In genomic region chr21:45253180-45253579, GRCh38 we compare ENCODE assay signal across 21 cellular contexts. TPM values are rescaled to one million over a fixed set of nuclear protein-coding genes. Genes with fewer than 3 reads are reported as not detected.
DNase-seq lines count a peak whose midpoint lies in the region; ATAC-seq and TF ChIP-seq lines count a peak whose summit lies in the region.
"Had no signal": no experiment of that assay in that cellular context is flagged by ENCODE, and none has a peak within 500 bp of the region (broad histone marks: within the 10 kb centered on the region; RNA-seq: fewer than 3 reads in every experiment).

No MANE protein-coding gene starts in this region.

- POLR2A ChIA-PET in IMR-90 (lab: Charles Lee; ENCODE audit: unreplicated experiment), result no interaction called here

- H3K9me1 ChIP-seq in IMR-90 (ENCODE audit: insufficient read depth, low read length), result no peaks in the 10 kb centered on the region

- no peak; the same call in 1 of the 2 replicates for TF ChIP-seq RAD21 in IMR-90 (IDR thresholded peaks at IDR 0.05; ENCODE audit: low read length)

- H4K8ac ChIP-seq in IMR-90 (ENCODE audit: low read depth in 2 of 2, low read length in 2 of 2), result no peak overlapping the region
- no peak overlapping the region for H4K8ac ChIP-seq in mesendoderm (ENCODE audit: low read depth, low read length)

- H3K18ac ChIP-seq in IMR-90 (ENCODE audit: low read depth, low read length) (no peak overlapping the region), mesendoderm (ENCODE audit: low read length) (no peak overlapping the region)

- peak; percentile 43 for ATAC-seq in IMR-90 (ENCODE audit: low read depth)
- no peak for ATAC-seq in GM21723 (IDR thresholded peaks at IDR 0.05; ENCODE audit: unreplicated experiment)
- no peak for ATAC-seq in GM18868 (IDR thresholded peaks at IDR 0.05; ENCODE audit: unreplicated experiment)
- ATAC-seq: lower lobe of right lung; stimulated activated naive CD8-positive, alpha-beta T cell treated with anti-CD3 and anti-CD28 coated beads, Interleukin-15, amount 100 ng/mL, for 72 hours had no signal

- H3K27ac ChIP-seq in IMR-90 (ENCODE audit: insufficient read depth, low read length) (no peak overlapping the region), brain microvascular endothelial cell (no peak overlapping the region), mesendoderm (ENCODE audit: low read depth, low read length) (no peak overlapping the region)
- H3K27ac ChIP-seq: lower lobe of right lung, neutrophil, SK-N-MC, skin epidermis had no signal

- H3K9me3 ChIP-seq in IMR-90 (ENCODE audit: control insufficient read depth, insufficient read depth, low read length), result peaks cover 12% of the 10 kb centered on the region
- H3K9me3 ChIP-seq: lower lobe of right lung, neutrophil had no signal

- in situ Hi-C loops in IMR-90 (cut with MboI; ENCODE audit: low sequenced_read_pairs), result no loop called here
- in situ Hi-C loops in brain microvascular endothelial cell (cut with HindIII; ENCODE audit: low pct_ligation_motif_present, low sequenced_read_pairs), result no loop called here

- peaks cover 6% of the 10 kb centered on the region for H3K4me1 ChIP-seq in IMR-90 (ENCODE audit: control insufficient read depth, insufficient read depth, low read length)
- peaks cover 1% of the 10 kb centered on the region for H3K4me1 ChIP-seq in mesendoderm (ENCODE audit: control insufficient read depth, low read depth, low read length)

- no peaks in the 10 kb centered on the region for H3K79me1 ChIP-seq in IMR-90 (ENCODE audit: low read depth in 1 of 2, low read length in 2 of 2)
- no peaks in the 10 kb centered on the region for H3K79me1 ChIP-seq in mesendoderm (ENCODE audit: low read length)

- H3K4me2 ChIP-seq in IMR-90 (ENCODE audit: low read depth, low read length), result no peak overlapping the region
- no peak overlapping the region for H3K4me2 ChIP-seq in mesendoderm (ENCODE audit: low read length)

- H3K4me3 ChIP-seq in IMR-90 (ENCODE audit: insufficient read depth, low read depth, low read length) (no peak overlapping the region), brain microvascular endothelial cell (ENCODE audit: low read depth, low read length) (no peak overlapping the region), mesendoderm (ENCODE audit: low read length) (no peak overlapping the region)
- H3K4me3 ChIP-seq: lower lobe of right lung, SK-N-MC, skin epidermis had no signal

- WGBS in IMR-90 (ENCODE audit: extremely low coverage in 2 of 2, insufficient read length in 1 of 2), 2 experiments, result 28% methylated on average over 4 of the region's 8 CpGs; no CpG with 5 or more reads in 1 of the 2 experiments
- no CpG with 5 or more reads among the region's 8 CpGs for WGBS in mesendoderm (ENCODE audit: extremely low coverage, insufficient coverage, low lambda C conversion rate)

- no peak overlapping the region for H2BK20ac ChIP-seq in IMR-90 (ENCODE audit: low read depth, low read length)

- H2BK15ac ChIP-seq in IMR-90 (ENCODE audit: low read depth, low read length), result no peak overlapping the region
- H2BK15ac ChIP-seq in mesendoderm (replicated peaks; ENCODE audit: low read depth), result no peak overlapping the region

- H2AK5ac ChIP-seq in IMR-90 (ENCODE audit: low read depth, low read length) (no peak overlapping the region), mesendoderm (ENCODE audit: low read length) (no peak overlapping the region)

- no peak overlapping the region for H3K9ac ChIP-seq in IMR-90 (ENCODE audit: low read depth, low read length)
- no peak overlapping the region for H3K9ac ChIP-seq in mesendoderm (ENCODE audit: low read length)

- no peak overlapping the region for H3K14ac ChIP-seq in IMR-90 (replicated peaks; ENCODE audit: low read depth, low read length)

- BruUV-seq in IMR-90 (replicated peaks; lab: Mats Ljungman, UMichigan), result no TSS peak

- CTCF ChIA-PET in IMR-90 (lab: Yijun Ruan, JAX), result no interaction called here

- no peak overlapping the region for H2BK5ac ChIP-seq in IMR-90 (ENCODE audit: low read depth, low read length, poor library complexity, severe bottlenecking)
- no peak overlapping the region for H2BK5ac ChIP-seq in mesendoderm (ENCODE audit: low read length)

- H3K23ac ChIP-seq in IMR-90 (ENCODE audit: low read depth, low read length) (no peak overlapping the region), mesendoderm (ENCODE audit: low read length) (no peak overlapping the region)

- intact Hi-C loops in IMR-90 (cut with micrococcal nuclease), result no loop called here

- TF ChIP-seq CTCF in IMR-90 (conservative IDR thresholded peaks at IDR 0.05; ENCODE audit: low read depth, low read length) (no peak), brain microvascular endothelial cell (IDR thresholded peaks at IDR 0.05; ENCODE audit: low read depth, low read length, missing control alignments) (no peak)

- DNase-seq in ELF-1 (ENCODE audit: low read depth, low spot score) (peak; percentile 37), IMR-90 (peak; percentile 39), brain microvascular endothelial cell (peak; percentile 40), mesendoderm (peak; percentile 25), superior temporal gyrus (ENCODE audit: extremely low spot score) (no peak), SW480 (ENCODE audit: low spot score) (no peak)
- DNase-seq: activated naive CD4-positive, alpha-beta T cell; caudate nucleus; CD4-positive, alpha-beta T cell; erythroblast; GDM1; GOT3; lower lobe of right lung; NCI-H2029; NCI-H774; stimulated activated naive CD8-positive, alpha-beta T cell treated with anti-CD3 and anti-CD28 coated beads, Interleukin-15, amount 100 ng/mL, for 72 hours had no signal

- dilution Hi-C loops in IMR-90 (cut with HindIII; ENCODE audit: low sequenced_read_pairs, unreplicated experiment), result no loop called here

- no peaks in the 10 kb centered on the region for H4K20me1 ChIP-seq in IMR-90 (ENCODE audit: insufficient read depth, low read length)

- no peak overlapping the region for H4K91ac ChIP-seq in IMR-90 (ENCODE audit: insufficient read depth, low read depth, low read length)

- H3K36me3 ChIP-seq in IMR-90 (ENCODE audit: control insufficient read depth, insufficient read depth, low read length), result no peaks in the 10 kb centered on the region
- no peaks in the 10 kb centered on the region for H3K36me3 ChIP-seq in brain microvascular endothelial cell (replicated peaks)
- no peaks in the 10 kb centered on the region for H3K36me3 ChIP-seq in mesendoderm (ENCODE audit: control insufficient read depth, insufficient read depth, low read length)
- H3K36me3 ChIP-seq: lower lobe of right lung, neutrophil had no signal

- TF ChIP-seq POLR2A in IMR-90 (IDR thresholded peaks at IDR 0.05; ENCODE audit: low read depth, low read length), result no peak

- H3K4ac ChIP-seq in IMR-90 (ENCODE audit: low read depth, low read length) (no peak overlapping the region), mesendoderm (ENCODE audit: low read depth, low read length) (no peak overlapping the region)

- no peak overlapping the region for H3K56ac ChIP-seq in IMR-90 (ENCODE audit: extremely low read depth, insufficient read depth, low read length)
- H3K56ac ChIP-seq in mesendoderm (ENCODE audit: low read length), result no peak overlapping the region

- H2AFZ ChIP-seq in IMR-90 (replicated peaks; ENCODE audit: low read length, poor library complexity), result peak overlapping the region; percentile 67

- no peaks in the 10 kb centered on the region for H3K79me2 ChIP-seq in mesendoderm (ENCODE audit: control insufficient read depth, insufficient read depth, low read length)

- H4K5ac ChIP-seq in IMR-90 (ENCODE audit: low read depth, low read length) (no peak overlapping the region), mesendoderm (ENCODE audit: low read length) (no peak overlapping the region)

- H2AK9ac ChIP-seq in IMR-90 (replicated peaks; ENCODE audit: low read depth, low read length, poor library complexity), result peak overlapping the region; percentile 23

- H2BK120ac ChIP-seq in IMR-90 (ENCODE audit: low read depth, low read length) (no peak overlapping the region), mesendoderm (ENCODE audit: low read depth, low read length) (no peak overlapping the region)

- H3K27me3 ChIP-seq in IMR-90 (ENCODE audit: control insufficient read depth, insufficient read depth, low read length), result peaks cover 30% of the 10 kb centered on the region
- peaks cover 4% of the 10 kb centered on the region for H3K27me3 ChIP-seq in brain microvascular endothelial cell (replicated peaks)
- H3K27me3 ChIP-seq in mesendoderm (ENCODE audit: insufficient read depth, low read length, poor library complexity), result no peaks in the 10 kb centered on the region

TF ChIP-seq in IMR-90, 13 proteins besides CTCF, POLR2A, EP300 and RAD21:
- no peak for TF ChIP-seq RCOR1 (IDR thresholded peaks at IDR 0.05; ENCODE audit: insufficient replicate concordance, low read length)
- TF ChIP-seq USF2 (IDR thresholded peaks at IDR 0.05; ENCODE audit: low read depth, low read length), result no peak
- no peak for TF ChIP-seq MAZ (IDR thresholded peaks at IDR 0.05; ENCODE audit: borderline replicate concordance, low read depth, low read length)
- no peak for TF ChIP-seq NFE2L2 (IDR thresholded peaks at IDR 0.05; ENCODE audit: low read depth, low read length)
- TF ChIP-seq ELK1 (IDR thresholded peaks at IDR 0.05; ENCODE audit: borderline replicate concordance, low read depth, low read length), result no peak
- no peak for TF ChIP-seq MAFK (IDR thresholded peaks at IDR 0.05; ENCODE audit: low read depth, low read length)
- TF ChIP-seq MXI1 (IDR thresholded peaks at IDR 0.05; ENCODE audit: borderline replicate concordance, low read depth, low read length), result no peak
- no peak; the same call in 1 of the 2 replicates for TF ChIP-seq FOS (IDR thresholded peaks at IDR 0.05; ENCODE audit: low read depth, low read length)

RNA-seq across cellular contexts. Expression of gene POFUT2, which starts 34.5 kb away (rescaled TPM):
- 18.8 and 23.9 TPM in 2 replicates for total RNA-seq in IMR-90 (2012; rRNA removed)
- 58.5 and 59.3 TPM in 2 replicates for polyA plus RNA-seq in IMR-90 (2012; rRNA removed)
- polyA plus RNA-seq in IMR-90 (2012; cell fraction: cytosol; rRNA removed), result 46.5 and 53.6 TPM in 2 replicates
- polyA plus RNA-seq in IMR-90 (2012; cell fraction: nucleus; rRNA removed; ENCODE audit: low replicate concordance), result 236 and 251 TPM in 2 replicates
- polyA plus RNA-seq in mesendoderm (2013, experiment 1 of 2), result 17.3 TPM
- polyA plus RNA-seq in mesendoderm (2013, experiment 2 of 2), result 17.4 TPM

Comparison
In these comparisons a context has a peak if more than half of its experiments do, and no peak if none do; other contexts are left out.
1. DNase-seq: peak in ELF-1 (single experiment), IMR-90 (single experiment), brain microvascular endothelial cell (single experiment) and mesendoderm (single experiment); none in superior temporal gyrus (single experiment) and SW480 (single experiment).